In genomic region chr6:159100789-159101182, GRCh38 we compare ENCODE assay signal across 21 cellular contexts. TPM values are rescaled to one million over a fixed set of nuclear protein-coding genes. Genes with fewer than 3 reads are reported as not detected.
DNase-seq lines count a peak whose midpoint lies in the region; ATAC-seq, FAIRE-seq and TF ChIP-seq lines count a peak whose summit lies in the region.
"Had no signal": no experiment of that assay in that cellular context is flagged by ENCODE, and none has a peak within 500 bp of the region (broad histone marks: within the 10 kb centered on the region; RNA-seq: fewer than 3 reads in every experiment).

No MANE protein-coding gene starts in this region.

- in situ Hi-C loops in GM12878 (cut with MboI): no loop called here

- WGBS in GM12878 (ENCODE audit: insufficient coverage, insufficient replicate concordance, low lambda C conversion rate, missing lambda C conversion rate): 96% methylated on average over 6 of the region's 6 CpGs

- H3K4me3 ChIP-seq in DOHH2 (ENCODE audit: low read length) (no peak overlapping the region), GM12878 (no peak overlapping the region)
- H3K4me3 ChIP-seq in effector memory CD4-positive, alpha-beta T cell (ENCODE audit: insufficient read depth, low read depth, low read length, poor library complexity, severe bottlenecking): no peak overlapping the region
- H3K4me3 ChIP-seq: ovary had no signal

- intact Hi-C loops in activated CD4-positive, alpha-beta T cell treated with anti-CD3 and anti-CD28 coated beads for 36 hours (cut with DNase I, micrococcal nuclease): no loop called here
- intact Hi-C loops in GM12878 (cut with micrococcal nuclease; ENCODE audit: unreplicated experiment): loop anchor here (10.0 kb wide), 1 partner anchor 286 kb away; the partner anchor contains the start of gene EZR

- RAD21 ChIA-PET in GM12878 (lab: Charles Lee; ENCODE audit: unreplicated experiment): interaction anchor here (1.2 to 10.5 kb wide), 3 partner anchors 31 to 91 kb away, joined by 4 to 259 read pairs (median 87); partner anchors contain the start of gene TAGAP

- no peak overlapping the region for H3K9ac ChIP-seq in GM12878 (ENCODE audit: control insufficient read depth, insufficient read depth, low read length)
- H3K9ac ChIP-seq: KMS-11 had no signal

- H3K4me1 ChIP-seq in DOHH2 (ENCODE audit: control insufficient read depth, low read length): peaks cover 98% of the 10 kb centered on the region
- peaks cover 27% of the 10 kb centered on the region for H3K4me1 ChIP-seq in GM12878 (ENCODE audit: control insufficient read depth, insufficient read depth, low read length)
- H3K4me1 ChIP-seq in effector memory CD4-positive, alpha-beta T cell (ENCODE audit: control insufficient read depth, insufficient read depth, low read length, poor library complexity, severe bottlenecking): peaks cover 30% of the 10 kb centered on the region

- H4K20me1 ChIP-seq in DOHH2 (ENCODE audit: control insufficient read depth, insufficient read depth, low read depth, low read length): no peaks in the 10 kb centered on the region
- no peaks in the 10 kb centered on the region for H4K20me1 ChIP-seq in GM12878 (ENCODE audit: control insufficient read depth, insufficient read depth)

- peak; percentile 10 for ATAC-seq in activated CD4-positive, alpha-beta T cell treated with anti-CD3 and anti-CD28 coated beads for 36 hours
- ATAC-seq in GM12878 (no peak), HG02642 (IDR thresholded peaks at IDR 0.05; ENCODE audit: poor library complexity, unreplicated experiment) (no peak)
- ATAC-seq: activated CD4-positive, CD25-positive, alpha-beta regulatory T cell treated with anti-CD3 and anti-CD28 coated beads, Interleukin-2, amount 50 U/mL, for 24 hours had no signal

- H3K36me3 Mint-ChIP-seq in activated CD4-positive, alpha-beta T cell treated with anti-CD3 and anti-CD28 coated beads for 36 hours (ENCODE audit: low read depth): no peaks in the 10 kb centered on the region
- no peaks in the 10 kb centered on the region for H3K36me3 Mint-ChIP-seq in nephron (ENCODE audit: low read depth)
- H3K36me3 Mint-ChIP-seq: type B pancreatic cell had no signal

- peak; percentile 37 for DNase-seq in activated CD4-positive, alpha-beta T cell treated with anti-CD3 and anti-CD28 coated beads for 36 hours
- DNase-seq in activated CD4-positive, alpha-beta T cell treated with anti-CD3 and anti-CD28 coated beads, Interleukin-2, amount 50 U/mL, for 4 hours: no peak
- DNase-seq in GM12878 (ENCODE audit: low read depth, low spot score) (no peak), iPS-NIHi7 (ENCODE audit: extremely low spot score) (no peak)
- DNase-seq in effector memory CD4-positive, alpha-beta T cell: no peak
- DNase-seq: 8988T, anterior cingulate cortex, DMS79, hypothalamus, NCI-H1092 treated with DMSO at 0.1 percent for 48 hours, NCI-H526, ovary, SHP77 had no signal

- peaks cover 33% of the 10 kb centered on the region for H3F3A ChIP-seq in DOHH2 (ENCODE audit: control insufficient read depth, insufficient read depth)

- TF ChIP-seq POLR2A in GM12878 (IDR thresholded peaks at IDR 0.05; ENCODE audit: low read depth, low read length): no peak

- H3K27ac ChIP-seq in DOHH2 (ENCODE audit: low read depth, low read length) (no peak overlapping the region), GM12878 (ENCODE audit: control insufficient read depth, insufficient read depth) (no peak overlapping the region)
- H3K27ac ChIP-seq in effector memory CD4-positive, alpha-beta T cell (ENCODE audit: insufficient read depth, low read length, poor library complexity, severe bottlenecking): no peak overlapping the region
- H3K27ac ChIP-seq: C4-2B, KMS-11, ovary had no signal

- H3K27me3 ChIP-seq in DOHH2 (ENCODE audit: control insufficient read depth, low read length) (no peaks in the 10 kb centered on the region), GM12878 (replicated peaks in 1 of 2; ENCODE audit: control insufficient read depth in 2 of 2, insufficient read depth in 2 of 2, low read length in 1 of 2) (no peaks in the 10 kb centered on the region)
- H3K27me3 ChIP-seq in effector memory CD4-positive, alpha-beta T cell (replicated peaks; ENCODE audit: control insufficient read depth, insufficient read depth, low read length, poor library complexity, severe bottlenecking): no peaks in the 10 kb centered on the region
- H3K27me3 ChIP-seq: ovary had no signal

- no peaks in the 10 kb centered on the region for H3K9me3 Mint-ChIP-seq in activated CD4-positive, alpha-beta T cell treated with anti-CD3 and anti-CD28 coated beads for 36 hours (ENCODE audit: low read depth)
- H3K9me3 Mint-ChIP-seq in nephron: no peaks in the 10 kb centered on the region
- H3K9me3 Mint-ChIP-seq: type B pancreatic cell had no signal

- H3K9me3 ChIP-seq in DOHH2 (ENCODE audit: control insufficient read depth, insufficient read depth, low read length): no peaks in the 10 kb centered on the region
- no peaks in the 10 kb centered on the region for H3K9me3 ChIP-seq in GM12878 (replicated peaks; ENCODE audit: control insufficient read depth, insufficient read depth, low read length)
- H3K9me3 ChIP-seq in effector memory CD4-positive, alpha-beta T cell (ENCODE audit: control insufficient read depth, low read length): no peaks in the 10 kb centered on the region
- H3K9me3 ChIP-seq: ovary had no signal

- POLR2A ChIA-PET in activated CD4-positive, alpha-beta T cell treated with anti-CD3 and anti-CD28 coated beads for 36 hours (lab: Charles Lee): no interaction called here
- POLR2A ChIA-PET in GM12878 (lab: Charles Lee): interaction anchor here (1.0 kb wide), 1 partner anchor 92 kb away, joined by 3 read pairs; no protein-coding TSS in a partner anchor

- no peak for FAIRE-seq in GM12878 (lab: Jason Lieb, UNC)

- no peak overlapping the region for H2AFZ ChIP-seq in GM12878 (ENCODE audit: control insufficient read depth, low read depth, low read length)

- no peaks in the 10 kb centered on the region for H3K27me3 Mint-ChIP-seq in activated CD4-positive, alpha-beta T cell treated with anti-CD3 and anti-CD28 coated beads for 36 hours
- H3K27me3 Mint-ChIP-seq in nephron (ENCODE audit: low read depth): peaks cover 9% of the 10 kb centered on the region

- no peak overlapping the region for H3K4me3 Mint-ChIP-seq in activated CD4-positive, alpha-beta T cell treated with anti-CD3 and anti-CD28 coated beads for 36 hours
- H3K4me3 Mint-ChIP-seq in nephron: no peak overlapping the region
- H3K4me3 Mint-ChIP-seq: type B pancreatic cell had no signal

- no peak for TF ChIP-seq EP300 in GM12878 (IDR thresholded peaks at IDR 0.05; ENCODE audit: borderline replicate concordance in 1 of 2, control insufficient read depth in 1 of 2, low read depth in 2 of 2, low read length in 2 of 2)

- SMC1A ChIA-PET in GM12878 (lab: Charles Lee; ENCODE audit: uncharacterized antibody, unreplicated experiment): interaction anchor here (1.3 to 20.8 kb wide), 4 partner anchors 17 to 94 kb away, joined by 3 to 517 read pairs (median 354); partner anchors contain the start of genes RSPH3 and TAGAP

- H3K4me2 ChIP-seq in DOHH2 (ENCODE audit: low read length): 0 out of 2 replicates have a peak overlapping the region, but pooled peaks have one; percentile 3
- no peak overlapping the region for H3K4me2 ChIP-seq in GM12878 (ENCODE audit: control insufficient read depth, insufficient read depth)
- H3K4me2 ChIP-seq: KMS-11 had no signal

- no peak for TF ChIP-seq RAD21 in GM12878 (IDR thresholded peaks at IDR 0.05; ENCODE audit: insufficient read depth, low read depth, low read length)

- no TSS peak for BruUV-seq in GM12878 (replicated peaks; lab: Mats Ljungman, UMichigan)

- H3K27ac Mint-ChIP-seq in activated CD4-positive, alpha-beta T cell treated with anti-CD3 and anti-CD28 coated beads for 36 hours: peak overlapping the region; percentile 75
- peak overlapping the region; percentile 1 to 27 (median 11) for H3K27ac Mint-ChIP-seq in nephron
- H3K27ac Mint-ChIP-seq: type B pancreatic cell had no signal

- H3K4me1 Mint-ChIP-seq in activated CD4-positive, alpha-beta T cell treated with anti-CD3 and anti-CD28 coated beads for 36 hours: peaks cover 81% of the 10 kb centered on the region
- peaks cover 49% of the 10 kb centered on the region for H3K4me1 Mint-ChIP-seq in nephron

- H3K79me2 ChIP-seq in DOHH2 (ENCODE audit: control insufficient read depth, low read length) (no peaks in the 10 kb centered on the region), GM12878 (ENCODE audit: control insufficient read depth, insufficient read depth, low read length) (no peaks in the 10 kb centered on the region)

- H3K9me2 ChIP-seq in DOHH2 (replicated peaks; ENCODE audit: control insufficient read depth, low read length): no peaks in the 10 kb centered on the region

- H3K36me3 ChIP-seq in DOHH2 (ENCODE audit: control insufficient read depth, low read length): no peaks in the 10 kb centered on the region; the same call in 1 of the 2 replicates
- H3K36me3 ChIP-seq in GM12878 (ENCODE audit: control insufficient read depth in 2 of 2, insufficient read depth in 2 of 2, low read length in 1 of 2): no peaks in the 10 kb centered on the region
- no peaks in the 10 kb centered on the region for H3K36me3 ChIP-seq in effector memory CD4-positive, alpha-beta T cell (ENCODE audit: control insufficient read depth, insufficient read depth, low read length)
- H3K36me3 ChIP-seq: ovary had no signal

- TF ChIP-seq CTCF in DOHH2 (IDR thresholded peaks at IDR 0.05; ENCODE audit: low read depth, low read length, poor library complexity, severe bottlenecking) (no peak), GM12878 (IDR thresholded peaks at IDR 0.05 in 2 of 3, conservative IDR thresholded peaks at IDR 0.05 in 1 of 3; ENCODE audit: control insufficient read depth in 2 of 3, extremely low read depth in 1 of 3, insufficient read depth in 1 of 3, low read depth in 3 of 3, low read length in 3 of 3) (no peak), nephron (IDR thresholded peaks at IDR 0.05; ENCODE audit: unreplicated experiment in 3 of 3) (no peak)

- CTCF ChIA-PET in activated CD4-positive, alpha-beta T cell treated with anti-CD3 and anti-CD28 coated beads for 36 hours (lab: Charles Lee): interaction anchor here (1.1 to 16.1 kb wide), 5 partner anchors 9 to 92 kb away, joined by 3 to 330 read pairs (median 5); partner anchors contain the start of gene TAGAP
- CTCF ChIA-PET in GM12878 (lab: Yijun Ruan, JAX): interaction anchor here (14.2 to 19.5 kb wide), 2 partner anchors 63 to 92 kb away, joined by 481 to 631 read pairs; partner anchors contain the start of gene TAGAP

RNA-seq across cellular contexts. Expression of gene TAGAP, which starts 56.0 kb away (rescaled TPM):
- total RNA-seq in activated CD4-positive, alpha-beta T cell treated with anti-CD3 and anti-CD28 coated beads for 36 hours: 10 to 100 TPM; 44.8 to 51.0 TPM
- 12.4 and 13.6 TPM in 2 replicates for total RNA-seq in GM12878 (2013; cell fraction: nucleolus; rRNA removed)
- total RNA-seq in GM12878 (2014; rRNA removed) (27.4 and 30.8 TPM in 2 replicates), GM12878 (2014; rRNA removed; fragmentation: Illumina TruSeq; extraction: Trizol) (22.7 and 25.2 TPM in 2 replicates), GM12878 (2021) (27.2 and 28.8 TPM in 2 replicates)
- 1.7 TPM for polyA plus RNA-seq in GM12878 (2011; ENCODE audit: low read depth)
- polyA plus RNA-seq in GM12878 (2011; rRNA removed) (12.8 and 15.1 TPM in 2 replicates), GM12878 (2014; fragmentation: Illumina TruSeq; extraction: Trizol) (25.5 and 36.9 TPM in 2 replicates), GM12878 (2014; fragmentation: Nextera tagmentation; extraction: Ambion mirVana) (1 to 10 TPM; 5.3 to 5.4 TPM), GM12878 (2014; rRNA removed) (20.0 and 23.1 TPM in 2 replicates), GM12878 (2016; fragmentation: Nextera tagmentation; extraction: Ambion mirVana) (10 to 100 TPM in 1 of 2 experiments, 1 to 10 TPM in 1; 9.5 to 11.2 TPM)
- polyA plus RNA-seq in GM12878 (2011; cell fraction: cytosol; rRNA removed): 12.5 and 13.0 TPM in 2 replicates
- 23.6 and 25.2 TPM in 2 replicates for polyA plus RNA-seq in GM12878 (2011; cell fraction: nucleus; rRNA removed)
- 1.5 and 3.0 TPM in 2 replicates for polyA plus RNA-seq in GM12878 (2012)
- 32.5 and 38.9 TPM in 2 replicates for polyA minus RNA-seq in GM12878 (2011; rRNA and poly(A)+ RNA removed)
- 11.0 and 12.5 TPM in 2 replicates for polyA minus RNA-seq in GM12878 (2011; cell fraction: cytosol; rRNA and poly(A)+ RNA removed)
- 24.4 and 26.3 TPM in 2 replicates for polyA minus RNA-seq in GM12878 (2011; cell fraction: nucleus; rRNA and poly(A)+ RNA removed)
- total RNA-seq: H4 had no signal
